14 cellular contexts compared by ENCODE assay signal in genomic region chr6:39389372-39389767, GRCh38.
A peak's percentile ranks its signal among the peaks of the same experiment; 100 is the strongest.
DNase-seq lines count a peak whose midpoint lies in the region; ATAC-seq, FAIRE-seq and TF ChIP-seq lines count a peak whose summit lies in the region.
"Had no signal": no experiment of that assay in that cellular context is flagged by ENCODE, and none has a peak within 500 bp of the region (broad histone marks: within the 10 kb centered on the region; RNA-seq: fewer than 3 reads in every experiment).

No MANE protein-coding gene starts in this region.

- H3K4me1 Mint-ChIP-seq in GM23338: no peaks in the 10 kb centered on the region
- H3K4me1 Mint-ChIP-seq in glutamatergic neuron (ENCODE audit: low read depth, unreplicated experiment): peaks cover 7% of the 10 kb centered on the region
- H3K4me1 Mint-ChIP-seq: activated naive CD8-positive, alpha-beta T cell treated with anti-CD3 and anti-CD28 coated beads for 36 hours; naive thymus-derived CD4-positive, alpha-beta T cell had no signal

- no peak overlapping the region for H3K4me2 ChIP-seq in GM23338

- H3K9me2 ChIP-seq in GM23338 (ENCODE audit: insufficient read depth): no peaks in the 10 kb centered on the region

- no peaks in the 10 kb centered on the region for H3K27me3 Mint-ChIP-seq in GM23338 (ENCODE audit: insufficient read depth, low read depth, poor library complexity)
- no peaks in the 10 kb centered on the region for H3K27me3 Mint-ChIP-seq in glutamatergic neuron (ENCODE audit: unreplicated experiment)

- H3F3A ChIP-seq in GM23338 (replicated peaks; ENCODE audit: low read depth): no peaks in the 10 kb centered on the region

- FAIRE-seq in D721Med (lab: Jason Lieb, UNC): no peak

- no peaks in the 10 kb centered on the region for H4K20me1 ChIP-seq in GM23338 (replicated peaks; ENCODE audit: insufficient read depth)

- ATAC-seq in GM23338 (peak; percentile 96), left lobe of liver (peak; percentile 44)
- ATAC-seq: naive thymus-derived CD4-positive, alpha-beta T cell had no signal

- no peak overlapping the region for H2AFZ ChIP-seq in GM23338

- no peaks in the 10 kb centered on the region for H3K9me3 Mint-ChIP-seq in GM23338
- H3K9me3 Mint-ChIP-seq in glutamatergic neuron (ENCODE audit: unreplicated experiment): no peaks in the 10 kb centered on the region
- H3K9me3 Mint-ChIP-seq: activated naive CD8-positive, alpha-beta T cell treated with anti-CD3 and anti-CD28 coated beads for 36 hours; naive thymus-derived CD4-positive, alpha-beta T cell had no signal

- in situ Hi-C loops in brain microvascular endothelial cell (cut with HindIII; ENCODE audit: low pct_ligation_motif_present, low sequenced_read_pairs): no loop called here

- H3K27ac Mint-ChIP-seq in GM23338 (no peak overlapping the region), glutamatergic neuron (ENCODE audit: unreplicated experiment) (no peak overlapping the region)
- H3K27ac Mint-ChIP-seq: activated naive CD8-positive, alpha-beta T cell treated with anti-CD3 and anti-CD28 coated beads for 36 hours; naive thymus-derived CD4-positive, alpha-beta T cell had no signal

- no peaks in the 10 kb centered on the region for H3K27me3 ChIP-seq in GM23338 (ENCODE audit: insufficient read depth)
- no peaks in the 10 kb centered on the region for H3K27me3 ChIP-seq in brain microvascular endothelial cell (replicated peaks)
- H3K27me3 ChIP-seq: Peyer's patch had no signal

- DNase-seq in AG20443 (ENCODE audit: low spot score) (peak; percentile 39), GM23338 (ENCODE audit: low spot score) (peak; percentile 73), brain microvascular endothelial cell (peak; percentile 5), left lobe of liver (ENCODE audit: low spot score) (no peak), SIG-M5 treated with dmso at 0.1 percent for 504 hours (lab: John Stamatoyannopoulos, UW; ENCODE audit: unreplicated experiment) (no peak), D721Med (ENCODE audit: insufficient read length, low spot score) (no peak), glutamatergic neuron (no peak)
- DNase-seq in stimulated activated CD4-positive, alpha-beta T cell treated with anti-CD3 and anti-CD28 coated beads, Interleukin-1b, Interleukin-23, amount 100 ng/mL, for 48 hours: no peak
- DNase-seq: activated CD4-positive, alpha-beta T cell treated with anti-CD3 and anti-CD28 coated beads for 1 hour; activated naive CD8-positive, alpha-beta T cell treated with anti-CD3 and anti-CD28 coated beads for 36 hours; naive thymus-derived CD4-positive, alpha-beta T cell; NCI-H1105 treated with DMSO at 0.1 percent for 48 hours; Peyer's patch; stimulated activated CD4-positive, alpha-beta T cell treated with anti-CD3 and anti-CD28 coated beads, Interleukin-4, amount 100 ng/mL, for 4 hours had no signal

- H3K4me3 Mint-ChIP-seq in GM23338 (no peak overlapping the region), glutamatergic neuron (ENCODE audit: unreplicated experiment) (no peak overlapping the region)
- H3K4me3 Mint-ChIP-seq: activated naive CD8-positive, alpha-beta T cell treated with anti-CD3 and anti-CD28 coated beads for 36 hours; naive thymus-derived CD4-positive, alpha-beta T cell had no signal

- H3K27ac ChIP-seq in GM23338 (ENCODE audit: low read depth) (no peak overlapping the region), brain microvascular endothelial cell (no peak overlapping the region)
- H3K27ac ChIP-seq: Peyer's patch had no signal

- TF ChIP-seq CTCF in GM23338 (conservative IDR thresholded peaks at IDR 0.05; ENCODE audit: low read depth in 2 of 2): peak; percentile 48 to 71
- TF ChIP-seq CTCF in brain microvascular endothelial cell (IDR thresholded peaks at IDR 0.05; ENCODE audit: low read depth, low read length, missing control alignments): peak; percentile 55
- TF ChIP-seq CTCF in D721Med (IDR thresholded peaks at IDR 0.05; ENCODE audit: insufficient read depth, missing control alignments): no peak
- TF ChIP-seq CTCF in glutamatergic neuron (IDR thresholded peaks at IDR 0.05; ENCODE audit: partially characterized antibody, unreplicated experiment): no peak

- H3K36me3 ChIP-seq in GM23338 (ENCODE audit: insufficient read depth) (no peaks in the 10 kb centered on the region), brain microvascular endothelial cell (replicated peaks) (no peaks in the 10 kb centered on the region)
- H3K36me3 ChIP-seq: Peyer's patch had no signal

- no peaks in the 10 kb centered on the region for H3K79me2 ChIP-seq in GM23338 (replicated peaks; ENCODE audit: insufficient read depth)

- no peaks in the 10 kb centered on the region for H3K36me3 Mint-ChIP-seq in GM23338 (ENCODE audit: low read depth)
- H3K36me3 Mint-ChIP-seq in glutamatergic neuron (ENCODE audit: unreplicated experiment): no peaks in the 10 kb centered on the region
- H3K36me3 Mint-ChIP-seq: activated naive CD8-positive, alpha-beta T cell treated with anti-CD3 and anti-CD28 coated beads for 36 hours; naive thymus-derived CD4-positive, alpha-beta T cell had no signal

- H3K4me3 ChIP-seq in GM23338 (no peak overlapping the region), brain microvascular endothelial cell (ENCODE audit: low read depth, low read length) (no peak overlapping the region)
- H3K4me3 ChIP-seq: Peyer's patch had no signal

- no peaks in the 10 kb centered on the region for H3K4me1 ChIP-seq in GM23338 (ENCODE audit: insufficient read depth)
- H3K4me1 ChIP-seq: Peyer's patch had no signal

TF ChIP-seq in GM23338, 12 proteins besides CTCF, POLR2A, EP300 and RAD21:
- TF ChIP-seq EZH2 (IDR thresholded peaks at IDR 0.05; ENCODE audit: low read depth, unreplicated experiment): no peak
- no peak for TF ChIP-seq JUNB (IDR thresholded peaks at IDR 0.05; ENCODE audit: unreplicated experiment)
- TF ChIP-seq CREB1 (CRISPR knock-in tag; IDR thresholded peaks at IDR 0.05; ENCODE audit: low read depth): no peak
- no peak for TF ChIP-seq ZNF462 (CRISPR knock-in tag; IDR thresholded peaks at IDR 0.05)

Comparison
In these comparisons a context has a peak if more than half of its experiments do, and no peak if none do; other contexts are left out.
1. DNase-seq: peak in AG20443 (single experiment), GM23338 (single experiment) and brain microvascular endothelial cell (single experiment); none in left lobe of liver (single experiment), SIG-M5 treated with dmso at 0.1 percent for 504 hours (single experiment), D721Med (single experiment), stimulated activated CD4-positive, alpha-beta T cell treated with anti-CD3 and anti-CD28 coated beads, Interleukin-1b, Interleukin-23, amount 100 ng/mL, for 48 hours (single experiment) and glutamatergic neuron (single experiment).
2. CTCF ChIP-seq: peak in GM23338 (2 of 2) and brain microvascular endothelial cell (single experiment); none in D721Med (single experiment) and glutamatergic neuron (single experiment).